ENCODE assay signal across 10 cellular contexts in the genomic region with DNA sequence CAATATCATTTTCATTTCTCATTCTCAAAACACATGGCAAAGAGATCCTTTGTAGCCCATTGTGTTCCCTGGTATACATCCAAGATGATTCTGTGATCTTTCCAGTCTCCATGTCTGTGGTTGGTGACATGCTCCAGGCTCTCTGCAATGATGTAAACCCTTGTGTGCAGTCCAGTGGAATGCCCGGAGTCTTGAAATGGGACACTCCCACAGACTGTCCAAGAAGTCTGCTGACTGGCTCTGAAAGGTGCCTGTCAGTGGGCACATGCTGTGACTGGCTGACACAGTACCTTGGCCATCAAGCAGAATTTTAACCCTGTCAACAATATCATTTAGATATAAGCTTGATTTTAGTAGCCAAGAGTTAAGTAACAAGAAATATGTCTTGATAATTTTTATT.
A peak's percentile ranks its signal among the peaks of the same experiment; 100 is the strongest.
DNase-seq lines count a peak whose midpoint lies in the region; ATAC-seq and TF ChIP-seq lines count a peak whose summit lies in the region.
"Had no signal": no experiment of that assay in that cellular context is flagged by ENCODE, and none has a peak within 500 bp of the region (broad histone marks: within the 10 kb centered on the region; RNA-seq: fewer than 3 reads in every experiment).

No MANE protein-coding gene starts in this region.

- H4K8ac ChIP-seq in H9 (replicated peaks; ENCODE audit: insufficient read length, low read depth, low read length) = no peak overlapping the region

- no peak overlapping the region for H2AK5ac ChIP-seq in H9 (ENCODE audit: insufficient read length, low read length)

- H2AFZ ChIP-seq in H9 (ENCODE audit: low read length) = no peak overlapping the region
- H2AFZ ChIP-seq: parathyroid adenoma had no signal

- no peak overlapping the region for H2BK120ac ChIP-seq in H9 (ENCODE audit: low read depth, low read length, poor library complexity, severe bottlenecking)

- DNase-seq in GM12865 (ENCODE audit: low read depth) (peak; percentile 21), astrocyte of the hippocampus (ENCODE audit: low read depth, low spot score) (peak; percentile 91), left ventricle myocardium inferior (peak; percentile 73), sciatic nerve (ENCODE audit: low spot score) (peak; percentile 77), H9 (no peak), DMS79 (lab: John Stamatoyannopoulos, UW) (no peak)
- no peak for DNase-seq in activated CD4-positive, alpha-beta memory T cell treated with anti-CD3 and anti-CD28 coated beads for 36 hours
- DNase-seq: activated naive CD8-positive, alpha-beta T cell treated with anti-CD3 and anti-CD28 coated beads, Interleukin-2, amount 50 U/mL, for 24 hours had no signal

- no peak overlapping the region for H3K18ac ChIP-seq in H9 (ENCODE audit: insufficient read length, low read depth, low read length)

- H2BK15ac ChIP-seq in H9 (ENCODE audit: low read depth, low read length) = no peak overlapping the region

- no peak overlapping the region for H3K9ac ChIP-seq in H9 (ENCODE audit: extremely low read depth, insufficient read length, low read length)
- H3K9ac ChIP-seq: parathyroid adenoma had no signal

- no peak overlapping the region for H3K14ac ChIP-seq in H9 (ENCODE audit: insufficient read depth, low read length)

- H3K4me3 ChIP-seq in GM12865 (ENCODE audit: low read depth, low read length) (no peak overlapping the region), left ventricle myocardium inferior (no peak overlapping the region)

- H3K4me3 Mint-ChIP-seq in H9 = no peak overlapping the region
- no peak overlapping the region for H3K4me3 Mint-ChIP-seq in activated CD4-positive, alpha-beta memory T cell treated with anti-CD3 and anti-CD28 coated beads for 36 hours
- H3K4me3 Mint-ChIP-seq: activated naive CD8-positive, alpha-beta T cell treated with anti-CD3 and anti-CD28 coated beads, Interleukin-2, amount 50 U/mL, for 24 hours had no signal

- H3K27ac ChIP-seq in left ventricle myocardium inferior (replicated peaks) = peak overlapping the region; percentile 47
- H3K27ac ChIP-seq in H9 (ENCODE audit: insufficient read length, low read depth, low read length) = no peak overlapping the region
- H3K27ac ChIP-seq: parathyroid adenoma had no signal

- H4K91ac ChIP-seq in H9 (ENCODE audit: insufficient read length, low read depth, low read length) = no peak overlapping the region

- intact Hi-C loops in left ventricle myocardium inferior (cut with micrococcal nuclease) = no loop called here
- intact Hi-C loops in sciatic nerve (cut with DNase I) = no loop called here
- intact Hi-C loops in activated CD4-positive, alpha-beta memory T cell treated with anti-CD3 and anti-CD28 coated beads for 36 hours (cut with micrococcal nuclease) = no loop called here

- no peak overlapping the region for H4K5ac ChIP-seq in H9 (ENCODE audit: insufficient read length, low read depth, low read length)

- H3K23ac ChIP-seq in H9 (ENCODE audit: insufficient read length, low read depth, low read length) = no peak overlapping the region

- no peaks in the 10 kb centered on the region for H3K36me3 ChIP-seq in left ventricle myocardium inferior

- H3K36me3 Mint-ChIP-seq in H9 (ENCODE audit: insufficient read depth in 1 of 3, low read depth in 3 of 3) = peaks cover 8 to 33% (median 28%) of the 10 kb centered on the region in 3 experiments; a peak in 6 of 7 replicates
- H3K36me3 Mint-ChIP-seq in activated CD4-positive, alpha-beta memory T cell treated with anti-CD3 and anti-CD28 coated beads for 36 hours = no peaks in the 10 kb centered on the region

- H3K79me1 ChIP-seq in H9 (ENCODE audit: insufficient read depth, low read depth, low read length, poor library complexity, severe bottlenecking) = no peaks in the 10 kb centered on the region

- CTCF ChIA-PET in activated CD4-positive, alpha-beta memory T cell treated with anti-CD3 and anti-CD28 coated beads for 36 hours (lab: Charles Lee) = no interaction called here

- WGBS in H9 (ENCODE audit: extremely low coverage, insufficient read length, low lambda C conversion rate) = no CpG with 5 or more reads among the region's 1 CpG

- no peak overlapping the region for H3T11ph ChIP-seq in H9 (ENCODE audit: low read length)

- H3K9me3 Mint-ChIP-seq in H9 = no peaks in the 10 kb centered on the region
- H3K9me3 Mint-ChIP-seq in activated CD4-positive, alpha-beta memory T cell treated with anti-CD3 and anti-CD28 coated beads for 36 hours = no peaks in the 10 kb centered on the region
- H3K9me3 Mint-ChIP-seq: activated naive CD8-positive, alpha-beta T cell treated with anti-CD3 and anti-CD28 coated beads, Interleukin-2, amount 50 U/mL, for 24 hours had no signal

- no peak overlapping the region for H2BK5ac ChIP-seq in H9 (ENCODE audit: insufficient read length, low read length)

- no peak overlapping the region for H2BK20ac ChIP-seq in H9 (ENCODE audit: low read depth, low read length, poor library complexity, severe bottlenecking)

- no peak overlapping the region for H3K4me2 ChIP-seq in H9 (ENCODE audit: insufficient read depth, insufficient read length, low read length)

- H3K27me3 ChIP-seq in left ventricle myocardium inferior (ENCODE audit: low read depth) = peaks cover 4% of the 10 kb centered on the region
- H3K27me3 ChIP-seq in H9 (ENCODE audit: insufficient read depth, low read length) = no peaks in the 10 kb centered on the region

- no peak overlapping the region for H3K56ac ChIP-seq in H9 (ENCODE audit: insufficient read length, low read depth, low read length)

- H3K79me2 ChIP-seq in H9 (ENCODE audit: insufficient read depth, low read length) = no peaks in the 10 kb centered on the region
- H3K79me2 ChIP-seq: parathyroid adenoma had no signal

- H3K27ac Mint-ChIP-seq in H9 = no peak overlapping the region
- no peak overlapping the region for H3K27ac Mint-ChIP-seq in activated CD4-positive, alpha-beta memory T cell treated with anti-CD3 and anti-CD28 coated beads for 36 hours
- H3K27ac Mint-ChIP-seq: activated naive CD8-positive, alpha-beta T cell treated with anti-CD3 and anti-CD28 coated beads, Interleukin-2, amount 50 U/mL, for 24 hours had no signal

- POLR2A ChIA-PET in activated CD4-positive, alpha-beta memory T cell treated with anti-CD3 and anti-CD28 coated beads for 36 hours (lab: Charles Lee) = no interaction called here

- no peaks in the 10 kb centered on the region for H4K20me1 ChIP-seq in H9 (ENCODE audit: control insufficient read depth, insufficient read depth, insufficient read length)

- peaks cover 0 to 3% of the 10 kb centered on the region in 2 experiments; a peak in 1 of 4 replicates for H3K4me1 Mint-ChIP-seq in H9
- H3K4me1 Mint-ChIP-seq in activated CD4-positive, alpha-beta memory T cell treated with anti-CD3 and anti-CD28 coated beads for 36 hours (ENCODE audit: low read depth) = no peaks in the 10 kb centered on the region
- H3K4me1 Mint-ChIP-seq: activated naive CD8-positive, alpha-beta T cell treated with anti-CD3 and anti-CD28 coated beads, Interleukin-2, amount 50 U/mL, for 24 hours had no signal

- no peak overlapping the region for H2BK12ac ChIP-seq in H9 (ENCODE audit: insufficient read length, low read depth, low read length)

- H3K4me1 ChIP-seq in left ventricle myocardium inferior (peaks cover 9% of the 10 kb centered on the region), H9 (ENCODE audit: insufficient read depth, low read length) (0 out of 2 replicates have a peak, but pooled peaks cover 3% of the 10 kb centered on the region)
- H3K4me1 ChIP-seq: parathyroid adenoma had no signal

- no peaks in the 10 kb centered on the region; the same call in 1 of the 2 replicates for H3K27me3 Mint-ChIP-seq in H9 (ENCODE audit: low read depth)
- H3K27me3 Mint-ChIP-seq in activated CD4-positive, alpha-beta memory T cell treated with anti-CD3 and anti-CD28 coated beads for 36 hours = peaks cover 3% of the 10 kb centered on the region

- H3K23me2 ChIP-seq in H9 (ENCODE audit: insufficient read length, low read depth, low read length, poor library complexity, severe bottlenecking) = no peaks in the 10 kb centered on the region

- TF ChIP-seq CTCF in GM12865 (IDR thresholded peaks at IDR 0.05; ENCODE audit: insufficient read depth, low read depth, low read length, missing control alignments) (no peak), left ventricle myocardium inferior (IDR thresholded peaks at IDR 0.05; ENCODE audit: borderline replicate concordance) (no peak), H9 (conservative IDR thresholded peaks at IDR 0.05) (no peak)

- no peaks in the 10 kb centered on the region for H3K9me3 ChIP-seq in left ventricle myocardium inferior (replicated peaks)
- H3K9me3 ChIP-seq in H9 (ENCODE audit: control insufficient read depth, low read depth, low read length) = no peaks in the 10 kb centered on the region

- ATAC-seq in sciatic nerve (peak; percentile 86), GM19023 (IDR thresholded peaks at IDR 0.05; ENCODE audit: unreplicated experiment) (no peak)
- ATAC-seq: activated naive CD8-positive, alpha-beta T cell treated with anti-CD3 and anti-CD28 coated beads, Interleukin-2, amount 50 U/mL, for 24 hours had no signal

- no peak overlapping the region for H3K4ac ChIP-seq in H9 (ENCODE audit: low read depth, low read length)

Comparison
In these comparisons a context has a peak if more than half of its experiments do, and no peak if none do; other contexts are left out.
1. DNase-seq: peak in GM12865 (single experiment), astrocyte of the hippocampus (single experiment), left ventricle myocardium inferior (single experiment) and sciatic nerve (single experiment); none in H9 (single experiment), DMS79 (single experiment) and activated CD4-positive, alpha-beta memory T cell treated with anti-CD3 and anti-CD28 coated beads for 36 hours (single experiment).